In the genomic region with DNA sequence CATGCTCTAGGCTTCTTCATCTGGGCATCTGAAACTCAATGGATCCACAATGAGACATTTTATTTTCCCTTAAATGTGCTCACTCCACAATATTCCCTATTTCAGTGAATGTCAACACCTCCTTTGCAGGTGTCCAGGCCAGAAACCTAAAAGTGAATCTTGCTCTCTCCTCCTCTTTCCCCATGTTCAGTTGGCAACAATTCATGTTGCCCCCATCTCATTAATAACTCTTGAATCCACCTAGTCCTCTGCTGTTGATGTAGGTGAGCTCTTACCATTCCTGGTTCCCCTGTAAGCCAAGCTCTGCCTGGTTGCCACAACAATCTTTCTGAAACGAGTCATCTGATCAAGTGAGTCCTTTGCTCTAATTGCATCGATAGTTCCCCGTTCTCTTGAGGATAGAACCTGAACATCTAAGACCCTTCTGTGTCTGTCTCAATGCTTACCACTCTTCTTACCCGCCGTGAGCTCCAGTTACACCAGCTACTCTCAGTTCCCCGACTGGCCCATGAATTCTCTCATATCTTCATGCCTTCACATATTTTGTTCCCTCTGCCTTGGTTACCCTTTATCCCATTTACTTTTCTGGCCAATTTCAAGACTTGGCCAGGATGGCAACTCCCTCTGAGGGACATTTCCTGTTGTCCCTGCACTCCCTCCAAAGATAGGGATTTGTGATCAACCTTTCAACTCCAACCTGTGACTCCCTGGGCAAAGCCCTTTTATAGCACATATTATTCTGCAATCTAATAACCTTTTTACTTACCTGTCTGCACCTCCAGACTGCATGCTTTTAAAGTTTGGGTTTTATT, we compare ENCODE assay signal across 26 cellular contexts. TPM values are rescaled to one million over a fixed set of nuclear protein-coding genes. Genes with fewer than 3 reads are reported as not detected.
DNase-seq lines count a peak whose midpoint lies in the region; ATAC-seq, FAIRE-seq and TF ChIP-seq lines count a peak whose summit lies in the region.
"Had no signal": no experiment of that assay in that cellular context is flagged by ENCODE, and none has a peak within 500 bp of the region (broad histone marks: within the 10 kb centered on the region; RNA-seq: fewer than 3 reads in every experiment).

No MANE protein-coding gene starts in this region.

- H3K4me1 ChIP-seq in HepG2 (ENCODE audit: insufficient read depth, low read length) (peaks cover 100% of the 10 kb centered on the region), right lobe of liver (peaks cover 0 to 68% (median 26%) of the 10 kb centered on the region in 4 donors), vagina (peaks cover 2% of the 10 kb centered on the region)
- H3K4me1 ChIP-seq: BLaER1 treated with 17β-estradiol and CSF1 and Interleukin-3, amounts not matched to agents 10 nM and 100 nM had no signal

- no TSS peak for BruUV-seq in HepG2 (replicated peaks; lab: Mats Ljungman, UMichigan)

- H3K9me3 ChIP-seq in HepG2 (ENCODE audit: low read length): no peaks in the 10 kb centered on the region
- no peaks in the 10 kb centered on the region for H3K9me3 ChIP-seq in right lobe of liver
- no peaks in the 10 kb centered on the region for H3K9me3 ChIP-seq in vagina
- H3K9me3 ChIP-seq: A549; BLaER1 treated with 17β-estradiol and CSF1 and Interleukin-3, amounts not matched to agents 10 nM and 100 nM; Caco-2 had no signal

- H3K4me2 ChIP-seq in HepG2 (ENCODE audit: low read depth, low read length): peak overlapping the region; percentile 51; the same call in 1 of the 2 replicates
- H3K4me2 ChIP-seq: A549; BLaER1 treated with 17β-estradiol and CSF1 and Interleukin-3, amounts not matched to agents 10 nM and 100 nM had no signal

- no peaks in the 10 kb centered on the region for H3K27me3 ChIP-seq in HepG2 (ENCODE audit: control insufficient read depth in 1 of 2, insufficient read depth in 2 of 2, low read length in 2 of 2)
- H3K27me3 ChIP-seq in right lobe of liver: no peaks in the 10 kb centered on the region
- no peaks in the 10 kb centered on the region for H3K27me3 ChIP-seq in vagina
- H3K27me3 ChIP-seq: BLaER1 treated with 17β-estradiol and CSF1 and Interleukin-3, amounts not matched to agents 10 nM and 100 nM had no signal

- POLR2A ChIA-PET in HepG2 (lab: Yijun Ruan, JAX): interaction anchor here (1.0 to 5.7 kb wide), 4 partner anchors 16 to 62 kb away, joined by 3 to 43 read pairs (median 5); no protein-coding TSS in a partner anchor

- H3K36me3 ChIP-seq in HepG2 (replicated peaks in 1 of 2; ENCODE audit: control insufficient read depth in 1 of 2, insufficient read depth in 2 of 2, low read length in 2 of 2) (peaks cover 24 to 75% of the 10 kb centered on the region in 2 experiments), right lobe of liver (no peaks in the 10 kb centered on the region), vagina (no peaks in the 10 kb centered on the region)
- H3K36me3 ChIP-seq: BLaER1 treated with 17β-estradiol and CSF1 and Interleukin-3, amounts not matched to agents 10 nM and 100 nM had no signal

- peak overlapping the region; percentile 32 for H3K9ac ChIP-seq in HepG2 (ENCODE audit: insufficient read depth, low read depth, low read length)
- H3K9ac ChIP-seq: BLaER1 treated with 17β-estradiol and CSF1 and Interleukin-3, amounts not matched to agents 10 nM and 100 nM had no signal

- intact Hi-C loops in HepG2 (cut with micrococcal nuclease; ENCODE audit: unreplicated experiment) (no loop called here), right lobe of liver (cut with DNase I) (no loop called here), vagina (cut with DNase I) (no loop called here)

- H3K79me2 ChIP-seq in HepG2 (ENCODE audit: insufficient read depth, low read length): peaks cover 100% of the 10 kb centered on the region

- H3K27ac ChIP-seq in HepG2 (ENCODE audit: extremely low read length, insufficient read depth, low read length): peak overlapping the region; percentile 86
- peak overlapping the region in 2 of 3 donors; percentile 51 to 86 for H3K27ac ChIP-seq in right lobe of liver
- no peak overlapping the region for H3K27ac ChIP-seq in vagina
- H3K27ac ChIP-seq: 22Rv1; A549; BLaER1 treated with 17β-estradiol and CSF1 and Interleukin-3, amounts not matched to agents 10 nM and 100 nM; C4-2B had no signal

- no peak for FAIRE-seq in HepG2 (lab: Jason Lieb, UNC)
- FAIRE-seq: A549, D721Med, GM12878, GM12892, GM18507 had no signal

- TF ChIP-seq EP300 in HepG2 (IDR thresholded peaks at IDR 0.05; ENCODE audit: low read depth in 2 of 2, low read length in 2 of 2) (no peak), HepG2 (CRISPR knock-in tag; IDR thresholded peaks at IDR 0.05; ENCODE audit: borderline replicate concordance) (no peak)

- TF ChIP-seq CTCF in HepG2 (CRISPR knock-in tag; IDR thresholded peaks at IDR 0.05) (no peak), right lobe of liver (IDR thresholded peaks at IDR 0.05) (no peak), vagina (IDR thresholded peaks at IDR 0.05) (no peak)

- no peak overlapping the region; a peak in 1 of 6 replicates for H3K4me3 ChIP-seq in HepG2 (replicated peaks in 1 of 3; ENCODE audit: insufficient read depth in 1 of 3, low read depth in 2 of 3, low read length in 3 of 3)
- H3K4me3 ChIP-seq in right lobe of liver: no peak overlapping the region
- H3K4me3 ChIP-seq in vagina: no peak overlapping the region
- H3K4me3 ChIP-seq: A549; BLaER1 treated with 17β-estradiol and CSF1 and Interleukin-3, amounts not matched to agents 10 nM and 100 nM; GM12878 had no signal

- peaks cover 50% of the 10 kb centered on the region for H4K20me1 ChIP-seq in HepG2 (ENCODE audit: insufficient read depth, low read length)
- H4K20me1 ChIP-seq: BLaER1 treated with 17β-estradiol and CSF1 and Interleukin-3, amounts not matched to agents 10 nM and 100 nM had no signal

- 95% methylated on average over 6 of the region's 6 CpGs for WGBS in HepG2 (ENCODE audit: low lambda C conversion rate)
- WGBS in right lobe of liver (ENCODE audit: insufficient coverage, low coverage, low lambda C conversion rate, missing lambda C conversion rate): 28% methylated on average over 4 of the region's 6 CpGs

- in situ Hi-C loops in HepG2 (cut with HindIII; ENCODE audit: extremely low pct_ligation_motif_present, low pct_unique_long_range_greater_than_20kb): no loop called here

- ATAC-seq in HepG2: no peak
- peak; percentile 31 to 55 (median 40) for ATAC-seq in right lobe of liver
- ATAC-seq: A549; CD8-positive, alpha-beta T cell; GM12878 had no signal

- DNase-seq in kidney tubule cell (ENCODE audit: low spot score) (peak; percentile 17), HepG2 (ENCODE audit: low spot score) (no peak), right lobe of liver (no peak), DMS 273 treated with DMSO at 0.1 percent for 48 hours (lab: John Stamatoyannopoulos, UW) (no peak), vagina (ENCODE audit: extremely low spot score in 2 of 2) (no peak)
- DNase-seq: AML-193; Caco-2; Calu3; CD4-positive, alpha-beta T cell; CD8-positive, alpha-beta T cell; DMS153; DMS79; DND-41; EL; GDM1 had no signal

- no peak overlapping the region for H2AFZ ChIP-seq in HepG2 (ENCODE audit: low read length)

- CTCF ChIA-PET in HepG2 (lab: Yijun Ruan, JAX; ENCODE audit: low intra/inter-chr PET ratio, low total read pairs): no interaction called here

- TF ChIP-seq RAD21 in HepG2 (CRISPR knock-in tag; IDR thresholded peaks at IDR 0.05): no peak

- TF ChIP-seq POLR2A in HepG2 (IDR thresholded peaks at IDR 0.05; ENCODE audit: insufficient read depth in 1 of 2, low read depth in 2 of 2, low read length in 2 of 2) (peak; percentile 18 to 51; a peak in 1 of 4 replicates), right lobe of liver (IDR thresholded peaks at IDR 0.05) (no peak), vagina (IDR thresholded peaks at IDR 0.05) (no peak)

TF ChIP-seq in HepG2, 621 proteins besides CTCF, POLR2A, EP300 and RAD21 (continues in another document):
- TF ChIP-seq NPAS2 (CRISPR knock-in tag; IDR thresholded peaks at IDR 0.05; ENCODE audit: borderline replicate concordance): no peak
- TF ChIP-seq, protein P1, sequence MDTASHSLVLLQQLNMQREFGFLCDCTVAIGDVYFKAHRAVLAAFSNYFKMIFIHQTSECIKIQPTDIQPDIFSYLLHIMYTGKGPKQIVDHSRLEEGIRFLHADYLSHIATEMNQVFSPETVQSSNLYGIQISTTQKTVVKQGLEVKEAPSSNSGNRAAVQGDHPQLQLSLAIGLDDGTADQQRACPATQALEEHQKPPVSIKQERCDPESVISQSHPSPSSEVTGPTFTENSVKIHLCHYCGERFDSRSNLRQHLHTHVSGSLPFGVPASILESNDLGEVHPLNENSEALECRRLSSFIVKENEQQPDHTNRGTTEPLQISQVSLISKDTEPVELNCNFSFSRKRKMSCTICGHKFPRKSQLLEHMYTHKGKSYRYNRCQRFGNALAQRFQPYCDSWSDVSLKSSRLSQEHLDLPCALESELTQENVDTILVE (CRISPR knock-in tag; IDR thresholded peaks at IDR 0.05): no peak

RNA-seq across cellular contexts. Expression of a gene that starts 35.9 kb away (rescaled TPM):
- total RNA-seq in HepG2 (2016; rRNA removed; fragmentation: Illumina TruSeq; extraction: Trizol) (197 and 202 TPM in 2 replicates), right lobe of liver (10 to 100 TPM; 16.4 to 96.9 (median 42.6) TPM), vagina (14.7 TPM)
- total RNA-seq in HepG2 (2016; cell fraction: cytosol; rRNA removed; fragmentation: Illumina TruSeq; extraction: Trizol; ENCODE audit: low read depth): 34.5 and 39.5 TPM in 2 replicates
- total RNA-seq in HepG2 (2016; cell fraction: insoluble cytoplasmic fraction; rRNA removed; fragmentation: Illumina TruSeq; extraction: Trizol): 175 and 198 TPM in 2 replicates
- 156 and 157 TPM in 2 replicates for total RNA-seq in HepG2 (2016; cell fraction: membrane; rRNA removed; fragmentation: Illumina TruSeq; extraction: Trizol)
- total RNA-seq in HepG2 (2016; cell fraction: nucleus; rRNA removed; fragmentation: Illumina TruSeq; extraction: Trizol): 187 and 216 TPM in 2 replicates
- polyA plus RNA-seq in HepG2 (2011; rRNA removed): 346 and 353 TPM in 2 replicates
- 266 and 275 TPM in 2 replicates for polyA plus RNA-seq in HepG2 (2011; cell fraction: cytosol; rRNA removed)
- 442 and 465 TPM in 2 replicates for polyA plus RNA-seq in HepG2 (2011; cell fraction: nucleus; rRNA removed)
- polyA plus RNA-seq in HepG2 (2012): 217 and 233 TPM in 2 replicates
- 21.4 and 26.2 TPM in 2 replicates for polyA plus RNA-seq in HepG2 (2016; cell fraction: cytosol; fragmentation: Illumina TruSeq; extraction: Trizol; ENCODE audit: low read depth)
- polyA plus RNA-seq in HepG2 (2016; cell fraction: insoluble cytoplasmic fraction; fragmentation: Illumina TruSeq; extraction: Trizol; ENCODE audit: low read depth): 217 and 237 TPM in 2 replicates
- 106 and 107 TPM in 2 replicates for polyA plus RNA-seq in HepG2 (2016; cell fraction: membrane; fragmentation: Illumina TruSeq; extraction: Trizol; ENCODE audit: low read depth)
- polyA plus RNA-seq in HepG2 (2016; cell fraction: nucleus; fragmentation: Illumina TruSeq; extraction: Trizol; ENCODE audit: insufficient read depth, low read depth): 258 and 265 TPM in 2 replicates
- 1.0 and 1,188 TPM in 2 replicates for polyA minus RNA-seq in HepG2 (2011; rRNA and poly(A)+ RNA removed; ENCODE audit: low replicate concordance)
- polyA minus RNA-seq in HepG2 (2011; cell fraction: cytosol; rRNA and poly(A)+ RNA removed): 240 and 275 TPM in 2 replicates
- polyA minus RNA-seq in HepG2 (2011; cell fraction: nucleus; rRNA and poly(A)+ RNA removed): 508 and 622 TPM in 2 replicates
- total RNA-seq: A172, B cell had no signal
- polyA plus RNA-seq: BJ had no signal

Comparison
In these comparisons a context has a peak if more than half of its experiments do, and no peak if none do; other contexts are left out.
1. POLR2A ChIP-seq: peak in HepG2 (2 of 2); none in right lobe of liver (single experiment) and vagina (0 of 2).